7 cellular contexts compared by ENCODE assay signal in the genomic region with DNA sequence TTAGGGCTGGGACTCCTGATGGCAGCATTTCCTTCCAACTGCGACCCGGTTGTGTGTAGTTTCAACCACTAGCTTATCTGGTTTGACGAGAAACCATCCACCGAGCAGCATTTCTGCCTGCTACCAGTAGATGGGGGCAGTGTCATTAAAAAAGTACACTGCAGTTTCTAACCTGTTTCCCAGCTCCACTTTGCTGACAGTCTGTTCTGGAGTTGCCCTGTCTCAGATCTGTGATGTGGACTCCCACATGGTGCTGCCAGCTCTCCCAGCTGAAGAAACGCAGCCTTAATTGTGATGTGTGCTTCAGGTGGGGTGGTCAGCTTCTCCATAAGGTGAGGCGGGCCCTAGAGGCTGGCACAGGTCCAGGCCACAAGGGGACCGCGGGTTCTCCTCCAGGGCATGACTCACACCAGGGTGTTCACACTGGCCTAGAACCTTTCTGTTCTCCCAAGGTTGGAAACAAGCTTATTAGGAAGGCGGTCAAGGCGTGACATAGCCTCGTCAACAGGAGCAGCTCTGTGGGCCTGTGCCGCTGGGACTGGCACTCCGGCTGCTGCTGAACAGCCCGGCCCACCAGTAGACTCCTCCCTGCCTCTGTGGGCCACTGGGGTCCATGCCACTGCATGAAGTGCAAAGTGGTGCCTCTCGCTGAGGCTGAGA. TPM values are rescaled to one million over a fixed set of nuclear protein-coding genes. Genes with fewer than 3 reads are reported as not detected.
DNase-seq lines count a peak whose midpoint lies in the region; ATAC-seq and TF ChIP-seq lines count a peak whose summit lies in the region.

No MANE protein-coding gene starts in this region.

- in situ Hi-C loops in GM13977 (cut with MboI; ENCODE audit: low pct_unique_long_range_greater_than_20kb, low sequenced_read_pairs, unreplicated experiment) = loop anchor here (10.0 to 25.0 kb wide), 4 partner anchors 280 to 855 kb away; a partner anchor contains a TSS

- no peaks in the 10 kb centered on the region for H3K36me3 ChIP-seq in kidney epithelial cell (ENCODE audit: control insufficient read depth, insufficient read depth, low read length)

- peak; percentile 38 for ATAC-seq in HG03139 (IDR thresholded peaks at IDR 0.05; ENCODE audit: unreplicated experiment)

- H3K4me3 ChIP-seq in WI38 (ENCODE audit: low read depth, low read length) (no peak overlapping the region), kidney epithelial cell (ENCODE audit: low read depth, low read length) (no peak overlapping the region)

- peak; percentile 81 for TF ChIP-seq CTCF in GM13977 (IDR thresholded peaks at IDR 0.05; ENCODE audit: extremely low read depth, insufficient read depth, missing control alignments)
- TF ChIP-seq CTCF in WI38 (IDR thresholded peaks at IDR 0.05; ENCODE audit: low read depth, low read length) = peak; percentile 86
- peak; percentile 80 for TF ChIP-seq CTCF in kidney epithelial cell (IDR thresholded peaks at IDR 0.05; ENCODE audit: insufficient read depth, low read length, poor library complexity, severe bottlenecking)

- DNase-seq in GM13977 (ENCODE audit: low spot score) = peak; percentile 85
- peak; percentile 91 for DNase-seq in NCI-H345 (lab: John Stamatoyannopoulos, UW)
- DNase-seq in central memory CD4-positive, alpha-beta T cell = peak; percentile 66
- no peak for DNase-seq in kidney epithelial cell (ENCODE audit: low read depth)
- DNase-seq in stimulated activated CD4-positive, alpha-beta T cell treated with anti-CD3 and anti-CD28 coated beads, Interleukin-1b, Interleukin-23, amount 100 ng/mL, for 4 hours (ENCODE audit: low read depth in 2 of 2) = peak; percentile 44 to 55

- peaks cover 9% of the 10 kb centered on the region for H3K27me3 ChIP-seq in kidney epithelial cell (ENCODE audit: control insufficient read depth, insufficient read depth, low read length)

RNA-seq across cellular contexts. Expression of a gene that starts 2.9 kb away (rescaled TPM):
- total RNA-seq in kidney epithelial cell = 1.7 and 2.7 TPM in 2 replicates

RNA-seq across cellular contexts. Expression of a gene that starts 10.8 kb away (rescaled TPM):
- 26.1 and 27.2 TPM in 2 replicates for total RNA-seq in kidney epithelial cell

RNA-seq across cellular contexts. Expression of a gene that starts 49.6 kb away (rescaled TPM):
- 16.0 and 16.2 TPM in 2 replicates for total RNA-seq in kidney epithelial cell
